In the genomic region with DNA sequence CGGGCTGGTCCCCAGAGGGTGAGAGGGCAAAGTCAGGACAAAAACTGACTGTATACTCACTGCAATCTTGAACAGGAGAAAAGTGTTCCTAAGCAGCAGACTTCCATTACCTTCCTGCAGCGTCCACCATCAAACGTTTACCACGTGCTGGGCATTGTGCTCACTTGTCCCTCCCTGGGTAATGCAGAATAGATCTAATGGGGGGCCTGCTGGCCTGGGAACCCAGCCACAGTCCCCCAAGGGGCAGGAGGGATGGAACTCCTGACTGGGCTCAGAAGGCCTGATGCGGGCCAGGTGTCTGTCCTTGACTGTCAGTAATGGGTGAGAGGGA, we compare ENCODE assay signal across 8 cellular contexts. TPM values are rescaled to one million over a fixed set of nuclear protein-coding genes. Genes with fewer than 3 reads are reported as not detected.
DNase-seq lines count a peak whose midpoint lies in the region; ATAC-seq and TF ChIP-seq lines count a peak whose summit lies in the region.

No MANE protein-coding gene starts in this region.

- peaks cover 0 to 4% of the 10 kb centered on the region in 2 experiments; a peak in 1 of 4 replicates for H3K79me1 ChIP-seq in IMR-90 (ENCODE audit: low read depth in 1 of 2, low read length in 2 of 2)

- intact Hi-C loops in IMR-90 (cut with micrococcal nuclease): no loop called here

- peak overlapping the region; percentile 77; the same call in 1 of the 2 replicates for H2AK5ac ChIP-seq in IMR-90 (ENCODE audit: low read depth, low read length)

- H3K4me2 ChIP-seq in IMR-90 (ENCODE audit: low read depth, low read length) (peak overlapping the region; percentile 67), neural cell (ENCODE audit: low read length) (peak overlapping the region; percentile 39)

- POLR2A ChIA-PET in IMR-90 (lab: Charles Lee; ENCODE audit: unreplicated experiment): no interaction called here

- no peak for TF ChIP-seq RAD21 in IMR-90 (IDR thresholded peaks at IDR 0.05; ENCODE audit: low read length)
- no peak for TF ChIP-seq RAD21 in neural cell (conservative IDR thresholded peaks at IDR 0.05)

- H3K14ac ChIP-seq in IMR-90 (replicated peaks; ENCODE audit: low read depth, low read length): peak overlapping the region; percentile 75

- H3K4me1 Mint-ChIP-seq in CD4-positive, CD25-positive, alpha-beta regulatory T cell: peaks cover 0 to 27% (median 6%) of the 10 kb centered on the region in 4 donors

- no peaks in the 10 kb centered on the region for H3K36me3 Mint-ChIP-seq in CD4-positive, CD25-positive, alpha-beta regulatory T cell

- H4K20me1 ChIP-seq in IMR-90 (ENCODE audit: insufficient read depth, low read length) (no peaks in the 10 kb centered on the region), neural cell (ENCODE audit: insufficient read depth) (no peaks in the 10 kb centered on the region)

- no CpG with 5 or more reads among the region's 5 CpGs for WGBS in IMR-90 (ENCODE audit: extremely low coverage in 2 of 2, insufficient read length in 1 of 2), 2 experiments

- H3K9me3 ChIP-seq in CD4-positive, CD25-positive, alpha-beta regulatory T cell (ENCODE audit: control insufficient read depth in 2 of 2, low read length in 2 of 2): no peaks in the 10 kb centered on the region
- peaks cover 3% of the 10 kb centered on the region; the same call in 1 of the 2 replicates for H3K9me3 ChIP-seq in IMR-90 (ENCODE audit: control insufficient read depth, insufficient read depth, low read length)
- H3K9me3 ChIP-seq in neural cell (ENCODE audit: low read length): no peaks in the 10 kb centered on the region

- H2BK120ac ChIP-seq in IMR-90 (ENCODE audit: low read depth, low read length): no peak overlapping the region

- H3K9me2 ChIP-seq in neural cell (ENCODE audit: insufficient read depth, low read length): no peaks in the 10 kb centered on the region

- in situ Hi-C loops in IMR-90 (cut with MboI; ENCODE audit: low sequenced_read_pairs): loop anchor here (25.0 kb wide), 1 partner anchor 409 kb away; no protein-coding TSS in a partner anchor

- ATAC-seq in CD4-positive, CD25-positive, alpha-beta regulatory T cell (ENCODE audit: low read depth in 2 of 2): no peak
- ATAC-seq in IMR-90 (ENCODE audit: low read depth) (no peak), HG03159 (IDR thresholded peaks at IDR 0.05; ENCODE audit: unreplicated experiment) (no peak)

- H3K79me2 ChIP-seq in neural cell (replicated peaks; ENCODE audit: insufficient read depth, low read length): peaks cover 10% of the 10 kb centered on the region

- no peak for DNase-seq in CD4-positive, CD25-positive, alpha-beta regulatory T cell
- DNase-seq in IMR-90: no peak
- no peak for DNase-seq in choroid plexus epithelial cell (ENCODE audit: low read depth)
- DNase-seq in DMS 273 treated with DMSO at 0.1 percent for 48 hours (lab: John Stamatoyannopoulos, UW): no peak
- DNase-seq in stimulated activated CD4-positive, alpha-beta T cell treated with anti-CD3 and anti-CD28 coated beads, Interleukin-2, amount 100 ng/mL, for 48 hours: no peak
- no peak for DNase-seq in NCI-H1092 (lab: John Stamatoyannopoulos, UW)

- no peaks in the 10 kb centered on the region for H3K27me3 ChIP-seq in CD4-positive, CD25-positive, alpha-beta regulatory T cell (ENCODE audit: control insufficient read depth, insufficient read depth, low read length)
- H3K27me3 ChIP-seq in IMR-90 (ENCODE audit: control insufficient read depth, insufficient read depth, low read length): peaks cover 16% of the 10 kb centered on the region
- no peaks in the 10 kb centered on the region for H3K27me3 ChIP-seq in neural cell (ENCODE audit: insufficient read depth, low read depth, low read length)

- H2AK9ac ChIP-seq in IMR-90 (replicated peaks; ENCODE audit: low read depth, low read length, poor library complexity): peak overlapping the region; percentile 25

- peak overlapping the region; percentile 73; the same call in 1 of the 2 replicates for H3K4ac ChIP-seq in IMR-90 (ENCODE audit: low read depth, low read length)

- H4K5ac ChIP-seq in IMR-90 (ENCODE audit: low read depth, low read length): peak overlapping the region; percentile 76

- H3K27ac ChIP-seq in CD4-positive, CD25-positive, alpha-beta regulatory T cell (ENCODE audit: insufficient read depth, low read length, poor library complexity, severe bottlenecking): peak overlapping the region; percentile 85
- peak overlapping the region; percentile 10 for H3K27ac ChIP-seq in IMR-90 (ENCODE audit: insufficient read depth, low read length)
- H3K27ac ChIP-seq in neural cell (ENCODE audit: low read length): peak overlapping the region; percentile 89

- no peaks in the 10 kb centered on the region for H3K36me3 ChIP-seq in CD4-positive, CD25-positive, alpha-beta regulatory T cell (ENCODE audit: control insufficient read depth, insufficient read depth, low read length)
- H3K36me3 ChIP-seq in IMR-90 (ENCODE audit: control insufficient read depth, insufficient read depth, low read length): no peaks in the 10 kb centered on the region
- H3K36me3 ChIP-seq in neural cell (ENCODE audit: insufficient read depth, low read length): no peaks in the 10 kb centered on the region

- H3K4me3 ChIP-seq in CD4-positive, CD25-positive, alpha-beta regulatory T cell (ENCODE audit: low read depth, low read length): peak overlapping the region; percentile 85
- peak overlapping the region; percentile 74; the same call in 1 of the 2 replicates for H3K4me3 ChIP-seq in IMR-90 (ENCODE audit: insufficient read depth, low read depth, low read length)
- peak overlapping the region; percentile 74 for H3K4me3 ChIP-seq in choroid plexus epithelial cell (ENCODE audit: low read depth, low read length)
- peak overlapping the region; percentile 77 for H3K4me3 ChIP-seq in neural cell (ENCODE audit: low read length)

- CTCF ChIA-PET in IMR-90 (lab: Yijun Ruan, JAX): interaction anchor here (1.3 to 1.4 kb wide), 2 partner anchors 14 to 24 kb away, joined by 3 to 4 read pairs; no protein-coding TSS in a partner anchor

- H3K27ac Mint-ChIP-seq in CD4-positive, CD25-positive, alpha-beta regulatory T cell: peak overlapping the region; percentile 97 to 100 (median 98)

- peak overlapping the region; percentile 81 to 96 for H4K8ac ChIP-seq in IMR-90 (ENCODE audit: low read depth in 2 of 2, low read length in 2 of 2)

- peak overlapping the region; percentile 97; the same call in 1 of the 2 replicates for H3K56ac ChIP-seq in IMR-90 (ENCODE audit: extremely low read depth, insufficient read depth, low read length)

- no TSS peak for BruUV-seq in IMR-90 (replicated peaks; lab: Mats Ljungman, UMichigan)

- peak overlapping the region; percentile 85 to 95 (median 92) for H3K4me3 Mint-ChIP-seq in CD4-positive, CD25-positive, alpha-beta regulatory T cell

- no peak for TF ChIP-seq POLR2A in IMR-90 (IDR thresholded peaks at IDR 0.05; ENCODE audit: low read depth, low read length)

- no peak overlapping the region for H2BK20ac ChIP-seq in IMR-90 (ENCODE audit: low read depth, low read length)

- H4K91ac ChIP-seq in IMR-90 (ENCODE audit: insufficient read depth, low read depth, low read length): peak overlapping the region; percentile 71

- H2BK15ac ChIP-seq in IMR-90 (ENCODE audit: low read depth, low read length): no peak overlapping the region; the same call in 2 of the 3 replicates

- H2BK5ac ChIP-seq in IMR-90 (ENCODE audit: low read depth, low read length, poor library complexity, severe bottlenecking): no peak overlapping the region

- H3K27me3 Mint-ChIP-seq in CD4-positive, CD25-positive, alpha-beta regulatory T cell: peaks cover 4% of the 10 kb centered on the region

- H3K9me1 ChIP-seq in IMR-90 (ENCODE audit: insufficient read depth, low read length): no peaks in the 10 kb centered on the region

- no peak overlapping the region; the same call in 1 of the 2 replicates for H3K23ac ChIP-seq in IMR-90 (ENCODE audit: low read depth, low read length)

- no peaks in the 10 kb centered on the region for H3K9me3 Mint-ChIP-seq in CD4-positive, CD25-positive, alpha-beta regulatory T cell

- H3K18ac ChIP-seq in IMR-90 (ENCODE audit: low read depth, low read length): no peak overlapping the region

- H3K9ac ChIP-seq in IMR-90 (ENCODE audit: low read depth, low read length) (peak overlapping the region; percentile 98), neural cell (ENCODE audit: low read length) (peak overlapping the region; percentile 82)

- no peaks in the 10 kb centered on the region for H3F3A ChIP-seq in neural cell (ENCODE audit: insufficient read depth, low read length, poor library complexity, severe bottlenecking)

- dilution Hi-C loops in IMR-90 (cut with HindIII; ENCODE audit: low sequenced_read_pairs, unreplicated experiment): no loop called here

- TF ChIP-seq CTCF in IMR-90 (conservative IDR thresholded peaks at IDR 0.05; ENCODE audit: low read depth, low read length) (no peak), choroid plexus epithelial cell (conservative IDR thresholded peaks at IDR 0.05; ENCODE audit: low read depth, low read length) (no peak), neural cell (IDR thresholded peaks at IDR 0.05; ENCODE audit: poor library complexity, severe bottlenecking) (peak; percentile 47)

- TF ChIP-seq EP300 in neural cell (conservative IDR thresholded peaks at IDR 0.05; ENCODE audit: poor library complexity, severe bottlenecking): no peak

- H2AFZ ChIP-seq in IMR-90 (replicated peaks; ENCODE audit: low read length, poor library complexity) (peak overlapping the region; percentile 95), neural cell (ENCODE audit: low read depth, low read length) (peak overlapping the region; percentile 45)

- H3K4me1 ChIP-seq in CD4-positive, CD25-positive, alpha-beta regulatory T cell (ENCODE audit: control insufficient read depth, insufficient read depth, low read length, poor library complexity, severe bottlenecking): peaks cover 9% of the 10 kb centered on the region
- 0 out of 2 replicates have a peak, but pooled peaks cover 2% of the 10 kb centered on the region for H3K4me1 ChIP-seq in IMR-90 (ENCODE audit: control insufficient read depth, insufficient read depth, low read length)

TF ChIP-seq in IMR-90, 13 proteins besides CTCF, POLR2A, EP300 and RAD21 (continues in another document):
- TF ChIP-seq NFE2L2 (IDR thresholded peaks at IDR 0.05; ENCODE audit: low read depth, low read length): no peak

RNA-seq across cellular contexts. Expression of gene FAM156A, which starts 37.6 kb away (rescaled TPM):
- total RNA-seq in CD4-positive, CD25-positive, alpha-beta regulatory T cell: 20.0 TPM
- polyA plus RNA-seq in CD4-positive, CD25-positive, alpha-beta regulatory T cell: 1 to 10 TPM; 3.3 to 7.0 (median 3.6) TPM
- 7.5 TPM in 2 replicates for total RNA-seq in IMR-90 (2012; rRNA removed)
- polyA plus RNA-seq in IMR-90 (2012; rRNA removed): 35.1 and 39.2 TPM in 2 replicates
- 26.6 and 29.1 TPM in 2 replicates for polyA plus RNA-seq in IMR-90 (2012; cell fraction: cytosol; rRNA removed)
- polyA plus RNA-seq in IMR-90 (2012; cell fraction: nucleus; rRNA removed; ENCODE audit: low replicate concordance): 250 and 274 TPM in 2 replicates
- 66.4 and 66.6 TPM in 2 replicates for polyA plus RNA-seq in neural cell
- polyA minus RNA-seq in neural cell: 23.4 and 25.6 TPM in 2 replicates

RNA-seq across cellular contexts. Expression of gene GPR173, which starts 52.6 kb away (rescaled TPM):
- total RNA-seq in CD4-positive, CD25-positive, alpha-beta regulatory T cell: not detected
- polyA plus RNA-seq in CD4-positive, CD25-positive, alpha-beta regulatory T cell: not detected
- 0.90 and 1.1 TPM in 2 replicates for total RNA-seq in IMR-90 (2012; rRNA removed)
- polyA plus RNA-seq in IMR-90 (2012; rRNA removed) (5.2 and 6.1 TPM in 2 replicates), neural cell (26.9 and 30.8 TPM in 2 replicates)
- polyA plus RNA-seq in IMR-90 (2012; cell fraction: cytosol; rRNA removed): 1.8 and 2.6 TPM in 2 replicates
- polyA plus RNA-seq in IMR-90 (2012; cell fraction: nucleus; rRNA removed; ENCODE audit: low replicate concordance): 46.8 and 69.5 TPM in 2 replicates
- 32.1 and 36.5 TPM in 2 replicates for polyA minus RNA-seq in neural cell

Comparison
In these comparisons a context has a peak if more than half of its experiments do, and no peak if none do; other contexts are left out.
1. H3K27ac ChIP-seq: peak in every context shown above with its lines; median percentile 89 in neural cell; 85 in CD4-positive, CD25-positive, alpha-beta regulatory T cell; 10 in IMR-90.